25 cellular contexts compared by ENCODE assay signal in genomic region chr1:217605390-217605789, GRCh38. TPM values are rescaled to one million over a fixed set of nuclear protein-coding genes. Genes with fewer than 3 reads are reported as not detected.
"Had no signal": no experiment of that assay in that cellular context is flagged by ENCODE, and none has a peak within 500 bp of the region (broad histone marks: within the 10 kb centered on the region; RNA-seq: fewer than 3 reads in every experiment).

No MANE protein-coding gene starts in this region.

- H3K27me3 Mint-ChIP-seq: activated CD4-positive, alpha-beta T cell treated with anti-CD3 and anti-CD28 coated beads for 36 hours; activated CD8-positive, alpha-beta memory T cell treated with anti-CD3 and anti-CD28 coated beads, Interleukin-2, amount 10 ng/mL, durations not matched to agents 7 days and 5 days; activated naive CD8-positive, alpha-beta T cell; brain; natural killer cell treated with Interleukin-12 subunit alpha and Interleukin-12 subunit beta and Interleukin-15 and Interleukin-18, amount 100 ng/mL, for 72 hours had no signal

- H3K4me3 Mint-ChIP-seq: activated CD4-positive, alpha-beta T cell treated with anti-CD3 and anti-CD28 coated beads for 36 hours; activated CD8-positive, alpha-beta memory T cell treated with anti-CD3 and anti-CD28 coated beads, Interleukin-2, amount 10 ng/mL, durations not matched to agents 7 days and 5 days; activated CD8-positive, alpha-beta T cell treated with anti-CD3 and anti-CD28 coated beads, Interleukin-2, amount 10 ng/mL, durations not matched to agents 7 days and 5 days; activated naive CD8-positive, alpha-beta T cell; brain; endodermal cell; natural killer cell treated with Interleukin-12 subunit alpha and Interleukin-12 subunit beta and Interleukin-15 and Interleukin-18, amount 100 ng/mL, for 72 hours had no signal

- H3K4me1 ChIP-seq: ascending aorta, esophagus muscularis mucosa, left lung, lower lobe of right lung, spleen, tibial nerve had no signal

- H3K9me3 Mint-ChIP-seq: brain; endodermal cell; natural killer cell treated with Interleukin-12 subunit alpha and Interleukin-12 subunit beta and Interleukin-15 and Interleukin-18, amount 100 ng/mL, for 72 hours had no signal

- ATAC-seq: activated CD4-positive, alpha-beta T cell treated with anti-CD3 and anti-CD28 coated beads for 36 hours; activated CD8-positive, alpha-beta memory T cell treated with anti-CD3 and anti-CD28 coated beads, Interleukin-2, amount 10 ng/mL, durations not matched to agents 7 days and 5 days; activated CD8-positive, alpha-beta T cell treated with anti-CD3 and anti-CD28 coated beads, Interleukin-2, amount 10 ng/mL, durations not matched to agents 7 days and 5 days; left lung; lower lobe of right lung; mucosa of descending colon; natural killer cell treated with Interleukin-12 subunit alpha and Interleukin-12 subunit beta and Interleukin-15 and Interleukin-18, amount 100 ng/mL, for 72 hours; right cardiac atrium had no signal

- H3K27ac Mint-ChIP-seq: activated CD4-positive, alpha-beta T cell treated with anti-CD3 and anti-CD28 coated beads for 36 hours; activated CD8-positive, alpha-beta memory T cell treated with anti-CD3 and anti-CD28 coated beads, Interleukin-2, amount 10 ng/mL, durations not matched to agents 7 days and 5 days; activated CD8-positive, alpha-beta T cell treated with anti-CD3 and anti-CD28 coated beads, Interleukin-2, amount 10 ng/mL, durations not matched to agents 7 days and 5 days; activated naive CD8-positive, alpha-beta T cell; brain; endodermal cell; natural killer cell treated with Interleukin-12 subunit alpha and Interleukin-12 subunit beta and Interleukin-15 and Interleukin-18, amount 100 ng/mL, for 72 hours had no signal

- DNase-seq: activated CD4-positive, alpha-beta T cell treated with anti-CD3 and anti-CD28 coated beads for 36 hours; activated CD4-positive, CD25-positive, alpha-beta regulatory T cell; activated CD8-positive, alpha-beta memory T cell treated with anti-CD3 and anti-CD28 coated beads, Interleukin-2, amount 10 ng/mL, durations not matched to agents 7 days and 5 days; activated CD8-positive, alpha-beta T cell treated with anti-CD3 and anti-CD28 coated beads, Interleukin-2, amount 10 ng/mL, durations not matched to agents 7 days and 5 days; activated naive CD4-positive, alpha-beta T cell treated with Interleukin-2 at 50 U/mL for 16 hours; activated T-cell treated with anti-CD3 and anti-CD28 coated beads, Interleukin-2, amount 50 U/mL, for 48 hours; adrenal gland; cerebellar nuclear complex; endodermal cell; left lung; lower lobe of right lung; mucosa of descending colon; right cardiac atrium; spleen; stimulated activated naive CD4-positive, alpha-beta T cell treated with Interleukin-2 at 50 U/mL for 16 hours; T-helper 2 cell had no signal

- H3K9me3 ChIP-seq: adrenal gland, ascending aorta, esophagus muscularis mucosa, left lung, lower lobe of right lung, mucosa of descending colon, spleen, tibial nerve had no signal

- H3K27ac ChIP-seq: adrenal gland, ascending aorta, cardiac muscle cell, coronary artery, esophagus muscularis mucosa, left lung, lower lobe of right lung, spleen, tibial nerve had no signal

- H3K4me3 ChIP-seq: adrenal gland, ascending aorta, cardiac muscle cell, coronary artery, esophagus muscularis mucosa, left lung, lower lobe of right lung, mucosa of descending colon, spleen, tibial nerve had no signal

- H3K27me3 ChIP-seq: adrenal gland, ascending aorta, cardiac muscle cell, esophagus muscularis mucosa, left lung, spleen, tibial nerve had no signal

- H3K4me1 Mint-ChIP-seq: activated CD4-positive, alpha-beta T cell treated with anti-CD3 and anti-CD28 coated beads for 36 hours; activated CD8-positive, alpha-beta memory T cell treated with anti-CD3 and anti-CD28 coated beads, Interleukin-2, amount 10 ng/mL, durations not matched to agents 7 days and 5 days; endodermal cell had no signal

- H3K36me3 ChIP-seq: adrenal gland had no signal

RNA-seq across cellular contexts. Expression of gene SPATA17, which starts 25.8 kb away (rescaled TPM):
- total RNA-seq: activated CD8-positive, alpha-beta memory T cell treated with anti-CD3 and anti-CD28 coated beads, Interleukin-2, amount 10 ng/mL, durations not matched to agents 7 days and 5 days; activated CD8-positive, alpha-beta T cell treated with anti-CD3 and anti-CD28 coated beads, Interleukin-2, amount 10 ng/mL, durations not matched to agents 7 days and 5 days; ascending aorta; mesenteric fat pad; natural killer cell treated with Interleukin-12 subunit alpha and Interleukin-12 subunit beta and Interleukin-15 and Interleukin-18, amount 100 ng/mL, for 72 hours; spleen had no signal
